Comparison of ENCODE assay signal across 19 cellular contexts in the genomic region with DNA sequence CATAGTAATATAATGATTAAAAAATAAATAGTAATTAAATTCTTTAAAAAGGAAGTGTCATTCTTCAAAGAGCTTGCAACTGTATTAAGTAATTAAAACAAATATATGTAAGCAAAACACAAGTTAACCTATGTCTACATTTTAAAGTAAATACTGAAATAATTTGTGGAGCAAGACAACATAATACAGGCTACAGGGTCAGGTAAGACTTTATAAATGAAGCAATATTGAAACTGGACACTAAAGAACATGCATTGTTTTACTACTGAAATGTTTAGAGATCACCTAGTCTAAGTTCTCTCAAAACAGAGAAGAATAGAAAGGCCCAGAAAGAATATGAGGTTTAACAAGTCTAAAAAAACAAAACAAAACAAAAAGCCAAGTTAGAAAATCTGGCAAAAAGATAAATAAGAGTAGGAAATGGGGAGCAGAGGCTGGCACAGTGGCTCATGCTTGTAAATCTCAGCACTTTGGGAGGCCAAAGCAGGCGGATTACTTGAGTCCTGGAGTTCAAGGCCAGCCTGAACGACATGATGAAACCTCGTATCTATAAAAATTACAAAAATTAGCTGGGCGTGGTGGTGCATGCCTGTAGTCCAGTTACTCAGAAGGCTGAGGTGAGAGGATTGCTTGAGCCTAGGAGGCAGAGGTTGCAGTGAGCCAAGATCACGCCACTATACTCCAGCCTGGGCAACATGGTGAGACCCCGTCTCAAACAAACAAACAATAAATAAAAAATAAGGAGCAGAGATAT. TPM values are rescaled to one million over a fixed set of nuclear protein-coding genes. Genes with fewer than 3 reads are reported as not detected.
A peak's percentile ranks its signal among the peaks of the same experiment; 100 is the strongest.
DNase-seq lines count a peak whose midpoint lies in the region; ATAC-seq and TF ChIP-seq lines count a peak whose summit lies in the region.
"Had no signal": no experiment of that assay in that cellular context is flagged by ENCODE, and none has a peak within 500 bp of the region (broad histone marks: within the 10 kb centered on the region; RNA-seq: fewer than 3 reads in every experiment).

No MANE protein-coding gene starts in this region.

- intact Hi-C loops in right lobe of liver (cut with DNase I) = no loop called here
- intact Hi-C loops in upper lobe of right lung (cut with DNase I) = no loop called here

- no peak for ATAC-seq in stimulated activated naive CD8-positive, alpha-beta T cell treated with anti-CD3 and anti-CD28 coated beads, Interleukin-15, amount 100 ng/mL, for 72 hours
- peak; percentile 41 to 57 (median 51) for ATAC-seq in right lobe of liver
- no peak for ATAC-seq in upper lobe of right lung
- ATAC-seq in HG03571 (IDR thresholded peaks at IDR 0.05; ENCODE audit: unreplicated experiment) = no peak
- ATAC-seq: esophagus mucosa, gastroesophageal sphincter had no signal

- peak overlapping the region in 1 of 3 donors; percentile 17 for H3K27ac ChIP-seq in right lobe of liver
- H3K27ac ChIP-seq in upper lobe of right lung = peak overlapping the region; percentile 27
- H3K27ac ChIP-seq: brain microvascular endothelial cell, gastroesophageal sphincter, KMS-11, Peyer's patch had no signal

- H3K27ac Mint-ChIP-seq in stimulated activated naive CD8-positive, alpha-beta T cell treated with anti-CD3 and anti-CD28 coated beads, Interleukin-15, Interleukin-2, amounts not matched to agents 100 ng/mL and 50 ng/mL, for 24 hours = peak overlapping the region; percentile 54
- H3K27ac Mint-ChIP-seq in stimulated activated naive CD8-positive, alpha-beta T cell treated with anti-CD3 and anti-CD28 coated beads, Interleukin-15, amount 100 ng/mL, for 72 hours = peak overlapping the region in 1 of 2 donors; percentile 14
- H3K27ac Mint-ChIP-seq: activated naive CD8-positive, alpha-beta T cell; dendritic cell treated with granulocyte-macrophage colony-stimulating factor and Interleukin-4, amounts not matched to agents 40 ng/mL and 50 ng/mL, for 4 days had no signal

- no peaks in the 10 kb centered on the region for H3K4me1 ChIP-seq in adipocyte (ENCODE audit: control insufficient read depth, insufficient read depth, low read length)
- peaks cover 0 to 36% (median 6%) of the 10 kb centered on the region in 4 donors for H3K4me1 ChIP-seq in right lobe of liver
- H3K4me1 ChIP-seq in upper lobe of right lung = peaks cover 10% of the 10 kb centered on the region

- TF ChIP-seq CTCF in right lobe of liver (IDR thresholded peaks at IDR 0.05) = no peak
- TF ChIP-seq CTCF in upper lobe of right lung (IDR thresholded peaks at IDR 0.05) = no peak

- H3K36me3 ChIP-seq in adipocyte (ENCODE audit: control insufficient read depth, insufficient read depth, low read length, severe bottlenecking) (peaks cover 27% of the 10 kb centered on the region), right lobe of liver (peaks cover 0 to 4% (median 0%) of the 10 kb centered on the region in 4 donors), upper lobe of right lung (peaks cover 22% of the 10 kb centered on the region)
- H3K36me3 ChIP-seq: brain microvascular endothelial cell had no signal

- 43% methylated on average over 6 of the region's 6 CpGs for WGBS in right lobe of liver (ENCODE audit: insufficient coverage, low coverage, low lambda C conversion rate, missing lambda C conversion rate)

- peaks cover 27% of the 10 kb centered on the region for H3K4me1 Mint-ChIP-seq in stimulated activated naive CD8-positive, alpha-beta T cell treated with anti-CD3 and anti-CD28 coated beads, Interleukin-15, Interleukin-2, amounts not matched to agents 100 ng/mL and 50 ng/mL, for 24 hours (ENCODE audit: low read depth)
- H3K4me1 Mint-ChIP-seq in stimulated activated naive CD8-positive, alpha-beta T cell treated with anti-CD3 and anti-CD28 coated beads, Interleukin-15, amount 100 ng/mL, for 72 hours = peaks cover 18% of the 10 kb centered on the region

- H3K9me3 Mint-ChIP-seq in stimulated activated naive CD8-positive, alpha-beta T cell treated with anti-CD3 and anti-CD28 coated beads, Interleukin-15, Interleukin-2, amounts not matched to agents 100 ng/mL and 50 ng/mL, for 24 hours = no peaks in the 10 kb centered on the region
- peaks cover 0 to 7% of the 10 kb centered on the region in 2 donors for H3K9me3 Mint-ChIP-seq in stimulated activated naive CD8-positive, alpha-beta T cell treated with anti-CD3 and anti-CD28 coated beads, Interleukin-15, amount 100 ng/mL, for 72 hours

- H3K27me3 ChIP-seq in adipocyte (replicated peaks; ENCODE audit: control insufficient read depth, insufficient read depth, low read length) (no peaks in the 10 kb centered on the region), right lobe of liver (no peaks in the 10 kb centered on the region), upper lobe of right lung (no peaks in the 10 kb centered on the region)
- H3K27me3 ChIP-seq: brain microvascular endothelial cell, gastroesophageal sphincter, Peyer's patch had no signal

- DNase-seq in stimulated activated naive CD8-positive, alpha-beta T cell treated with anti-CD3 and anti-CD28 coated beads, Interleukin-15, amount 100 ng/mL, for 72 hours = no peak
- peak; percentile 8 for DNase-seq in adipocyte (ENCODE audit: low read depth)
- DNase-seq in right lobe of liver = no peak
- DNase-seq in upper lobe of right lung = no peak
- DNase-seq in GM19240 (ENCODE audit: insufficient read length, low spot score) = no peak
- DNase-seq in NCI-H1092 (lab: John Stamatoyannopoulos, UW) = no peak
- DNase-seq: activated T-cell treated with anti-CD3 and anti-CD28 coated beads, Interleukin-2, amount 50 U/mL, for 1 hour; brain microvascular endothelial cell; DND-41; NCI-H446; nucleus accumbens; Peyer's patch had no signal

- no peak for TF ChIP-seq POLR2A in right lobe of liver (IDR thresholded peaks at IDR 0.05)

- H3K4me3 Mint-ChIP-seq in stimulated activated naive CD8-positive, alpha-beta T cell treated with anti-CD3 and anti-CD28 coated beads, Interleukin-15, Interleukin-2, amounts not matched to agents 100 ng/mL and 50 ng/mL, for 24 hours = no peak overlapping the region
- no peak overlapping the region for H3K4me3 Mint-ChIP-seq in stimulated activated naive CD8-positive, alpha-beta T cell treated with anti-CD3 and anti-CD28 coated beads, Interleukin-15, amount 100 ng/mL, for 72 hours
- H3K4me3 Mint-ChIP-seq: activated naive CD8-positive, alpha-beta T cell; dendritic cell treated with granulocyte-macrophage colony-stimulating factor and Interleukin-4, amounts not matched to agents 40 ng/mL and 50 ng/mL, for 4 days had no signal

- peaks cover 32% of the 10 kb centered on the region for H3K36me3 Mint-ChIP-seq in stimulated activated naive CD8-positive, alpha-beta T cell treated with anti-CD3 and anti-CD28 coated beads, Interleukin-15, Interleukin-2, amounts not matched to agents 100 ng/mL and 50 ng/mL, for 24 hours (ENCODE audit: low read depth)

- H3K4me3 ChIP-seq in adipocyte (ENCODE audit: low read length) (no peak overlapping the region), right lobe of liver (no peak overlapping the region), upper lobe of right lung (no peak overlapping the region)
- H3K4me3 ChIP-seq: gastroesophageal sphincter, Peyer's patch had no signal

- H3K9me3 ChIP-seq in adipocyte (ENCODE audit: control insufficient read depth, low read length) = no peaks in the 10 kb centered on the region
- no peaks in the 10 kb centered on the region for H3K9me3 ChIP-seq in right lobe of liver
- no peaks in the 10 kb centered on the region for H3K9me3 ChIP-seq in upper lobe of right lung
- H3K9me3 ChIP-seq: Peyer's patch had no signal

- H3K9ac ChIP-seq in adipocyte (ENCODE audit: low read length) = no peak overlapping the region
- H3K9ac ChIP-seq: KMS-11 had no signal

- H3K27me3 Mint-ChIP-seq in stimulated activated naive CD8-positive, alpha-beta T cell treated with anti-CD3 and anti-CD28 coated beads, Interleukin-15, Interleukin-2, amounts not matched to agents 100 ng/mL and 50 ng/mL, for 24 hours = no peaks in the 10 kb centered on the region
- no peaks in the 10 kb centered on the region for H3K27me3 Mint-ChIP-seq in stimulated activated naive CD8-positive, alpha-beta T cell treated with anti-CD3 and anti-CD28 coated beads, Interleukin-15, amount 100 ng/mL, for 72 hours
- H3K27me3 Mint-ChIP-seq: activated naive CD8-positive, alpha-beta T cell; dendritic cell treated with granulocyte-macrophage colony-stimulating factor and Interleukin-4, amounts not matched to agents 40 ng/mL and 50 ng/mL, for 4 days had no signal

RNA-seq across cellular contexts. Expression of a gene that starts 34.4 kb away (rescaled TPM):
- total RNA-seq in right lobe of liver (10 to 100 TPM; 11.6 to 12.5 (median 12.2) TPM), upper lobe of right lung (27.0 TPM)

Comparison
In these comparisons a context has a peak if more than half of its experiments do, and no peak if none do; other contexts are left out.
1. ATAC-seq: peak in right lobe of liver (4 of 4); none in stimulated activated naive CD8-positive, alpha-beta T cell treated with anti-CD3 and anti-CD28 coated beads, Interleukin-15, amount 100 ng/mL, for 72 hours (single experiment), upper lobe of right lung (single experiment) and HG03571 (single experiment).